Comparison of ENCODE assay signal across 1 cellular context in the genomic region with DNA sequence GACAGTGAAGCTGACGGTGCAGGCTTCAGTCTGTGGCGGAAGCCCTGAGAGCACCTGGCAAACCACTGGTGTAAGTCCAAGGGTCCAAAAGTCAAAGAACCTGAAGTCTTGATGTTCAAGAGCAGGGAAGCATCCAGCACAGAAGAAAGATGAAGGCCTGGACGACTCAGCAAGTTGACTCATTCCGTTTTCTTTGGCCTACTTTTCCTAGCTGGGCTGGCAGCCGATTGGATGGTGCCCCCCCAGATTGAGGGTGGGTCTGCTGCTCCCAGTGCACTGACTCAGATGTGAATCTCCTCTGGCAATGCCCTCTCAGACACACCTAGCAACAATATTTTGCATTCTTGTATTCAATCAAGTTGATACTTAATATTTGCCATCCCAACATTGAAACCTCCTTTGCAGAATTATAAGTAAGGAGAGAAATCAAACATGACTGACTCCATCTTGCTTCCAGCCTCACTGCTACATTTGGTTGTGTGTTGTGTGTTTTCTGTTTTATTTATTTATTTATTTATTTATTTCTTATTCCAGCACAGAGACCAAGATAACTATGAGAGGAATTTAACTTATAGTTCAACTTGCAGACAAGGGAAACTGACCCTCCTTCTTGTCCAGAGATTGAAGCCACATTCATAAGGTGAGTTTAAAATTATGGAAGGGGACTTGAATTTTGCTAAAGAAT.
TF ChIP-seq lines count a peak whose summit lies in the region.

No MANE protein-coding gene starts in this region.

TF ChIP-seq in HepG2, 621 proteins besides CTCF, POLR2A, EP300 and RAD21:
- TF ChIP-seq KDM3A (CRISPR knock-in tag; IDR thresholded peaks at IDR 0.05; ENCODE audit: low read depth): no peak
- TF ChIP-seq, protein P1, sequence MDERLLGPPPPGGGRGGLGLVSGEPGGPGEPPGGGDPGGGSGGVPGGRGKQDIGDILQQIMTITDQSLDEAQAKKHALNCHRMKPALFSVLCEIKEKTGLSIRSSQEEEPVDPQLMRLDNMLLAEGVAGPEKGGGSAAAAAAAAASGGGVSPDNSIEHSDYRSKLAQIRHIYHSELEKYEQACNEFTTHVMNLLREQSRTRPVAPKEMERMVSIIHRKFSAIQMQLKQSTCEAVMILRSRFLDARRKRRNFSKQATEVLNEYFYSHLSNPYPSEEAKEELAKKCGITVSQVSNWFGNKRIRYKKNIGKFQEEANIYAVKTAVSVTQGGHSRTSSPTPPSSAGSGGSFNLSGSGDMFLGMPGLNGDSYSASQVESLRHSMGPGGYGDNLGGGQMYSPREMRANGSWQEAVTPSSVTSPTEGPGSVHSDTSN (CRISPR knock-in tag; IDR thresholded peaks at IDR 0.05): no peak
- TF ChIP-seq ZNF124 (CRISPR knock-in tag; IDR thresholded peaks at IDR 0.05): no peak
- TF ChIP-seq, protein P2, sequence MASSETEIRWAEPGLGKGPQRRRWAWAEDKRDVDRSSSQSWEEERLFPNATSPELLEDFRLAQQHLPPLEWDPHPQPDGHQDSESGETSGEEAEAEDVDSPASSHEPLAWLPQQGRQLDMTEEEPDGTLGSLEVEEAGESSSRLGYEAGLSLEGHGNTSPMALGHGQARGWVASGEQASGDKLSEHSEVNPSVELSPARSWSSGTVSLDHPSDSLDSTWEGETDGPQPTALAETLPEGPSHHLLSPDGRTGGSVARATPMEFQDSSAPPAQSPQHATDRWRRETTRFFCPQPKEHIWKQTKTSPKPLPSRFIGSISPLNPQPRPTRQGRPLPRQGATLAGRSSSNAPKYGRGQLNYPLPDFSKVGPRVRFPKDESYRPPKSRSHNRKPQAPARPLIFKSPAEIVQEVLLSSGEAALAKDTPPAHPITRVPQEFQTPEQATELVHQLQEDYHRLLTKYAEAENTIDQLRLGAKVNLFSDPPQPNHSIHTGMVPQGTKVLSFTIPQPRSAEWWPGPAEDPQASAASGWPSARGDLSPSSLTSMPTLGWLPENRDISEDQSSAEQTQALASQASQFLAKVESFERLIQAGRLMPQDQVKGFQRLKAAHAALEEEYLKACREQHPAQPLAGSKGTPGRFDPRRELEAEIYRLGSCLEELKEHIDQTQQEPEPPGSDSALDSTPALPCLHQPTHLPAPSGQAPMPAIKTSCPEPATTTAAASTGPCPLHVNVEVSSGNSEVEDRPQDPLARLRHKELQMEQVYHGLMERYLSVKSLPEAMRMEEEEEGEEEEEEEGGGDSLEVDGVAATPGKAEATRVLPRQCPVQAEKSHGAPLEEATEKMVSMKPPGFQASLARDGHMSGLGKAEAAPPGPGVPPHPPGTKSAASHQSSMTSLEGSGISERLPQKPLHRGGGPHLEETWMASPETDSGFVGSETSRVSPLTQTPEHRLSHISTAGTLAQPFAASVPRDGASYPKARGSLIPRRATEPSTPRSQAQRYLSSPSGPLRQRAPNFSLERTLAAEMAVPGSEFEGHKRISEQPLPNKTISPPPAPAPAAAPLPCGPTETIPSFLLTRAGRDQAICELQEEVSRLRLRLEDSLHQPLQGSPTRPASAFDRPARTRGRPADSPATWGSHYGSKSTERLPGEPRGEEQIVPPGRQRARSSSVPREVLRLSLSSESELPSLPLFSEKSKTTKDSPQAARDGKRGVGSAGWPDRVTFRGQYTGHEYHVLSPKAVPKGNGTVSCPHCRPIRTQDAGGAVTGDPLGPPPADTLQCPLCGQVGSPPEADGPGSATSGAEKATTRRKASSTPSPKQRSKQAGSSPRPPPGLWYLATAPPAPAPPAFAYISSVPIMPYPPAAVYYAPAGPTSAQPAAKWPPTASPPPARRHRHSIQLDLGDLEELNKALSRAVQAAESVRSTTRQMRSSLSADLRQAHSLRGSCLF (CRISPR knock-in tag; IDR thresholded peaks at IDR 0.05; ENCODE audit: borderline replicate concordance): no peak
- no peak for TF ChIP-seq ZNF572 (CRISPR knock-in tag; IDR thresholded peaks at IDR 0.05)
- TF ChIP-seq, protein P3, sequence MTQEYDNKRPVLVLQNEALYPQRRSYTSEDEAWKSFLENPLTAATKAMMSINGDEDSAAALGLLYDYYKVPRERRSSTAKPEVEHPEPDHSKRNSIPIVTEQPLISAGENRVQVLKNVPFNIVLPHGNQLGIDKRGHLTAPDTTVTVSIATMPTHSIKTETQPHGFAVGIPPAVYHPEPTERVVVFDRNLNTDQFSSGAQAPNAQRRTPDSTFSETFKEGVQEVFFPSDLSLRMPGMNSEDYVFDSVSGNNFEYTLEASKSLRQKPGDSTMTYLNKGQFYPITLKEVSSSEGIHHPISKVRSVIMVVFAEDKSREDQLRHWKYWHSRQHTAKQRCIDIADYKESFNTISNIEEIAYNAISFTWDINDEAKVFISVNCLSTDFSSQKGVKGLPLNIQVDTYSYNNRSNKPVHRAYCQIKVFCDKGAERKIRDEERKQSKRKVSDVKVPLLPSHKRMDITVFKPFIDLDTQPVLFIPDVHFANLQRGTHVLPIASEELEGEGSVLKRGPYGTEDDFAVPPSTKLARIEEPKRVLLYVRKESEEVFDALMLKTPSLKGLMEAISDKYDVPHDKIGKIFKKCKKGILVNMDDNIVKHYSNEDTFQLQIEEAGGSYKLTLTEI (CRISPR knock-in tag; conservative IDR thresholded peaks at IDR 0.05): no peak
- no peak for TF ChIP-seq CHD2 (IDR thresholded peaks at IDR 0.05; ENCODE audit: low read depth, low read length)
- TF ChIP-seq ZNF33A (CRISPR knock-in tag; IDR thresholded peaks at IDR 0.05; ENCODE audit: borderline replicate concordance): no peak
- no peak for TF ChIP-seq BRF2 (CRISPR knock-in tag; IDR thresholded peaks at IDR 0.05)
- no peak for TF ChIP-seq MXD3 (CRISPR knock-in tag; IDR thresholded peaks at IDR 0.05)
- no peak for TF ChIP-seq ZNF224 (CRISPR knock-in tag; IDR thresholded peaks at IDR 0.05)
- no peak for TF ChIP-seq ARID2 (CRISPR knock-in tag; IDR thresholded peaks at IDR 0.05; ENCODE audit: borderline replicate concordance)
- TF ChIP-seq, protein P4, sequence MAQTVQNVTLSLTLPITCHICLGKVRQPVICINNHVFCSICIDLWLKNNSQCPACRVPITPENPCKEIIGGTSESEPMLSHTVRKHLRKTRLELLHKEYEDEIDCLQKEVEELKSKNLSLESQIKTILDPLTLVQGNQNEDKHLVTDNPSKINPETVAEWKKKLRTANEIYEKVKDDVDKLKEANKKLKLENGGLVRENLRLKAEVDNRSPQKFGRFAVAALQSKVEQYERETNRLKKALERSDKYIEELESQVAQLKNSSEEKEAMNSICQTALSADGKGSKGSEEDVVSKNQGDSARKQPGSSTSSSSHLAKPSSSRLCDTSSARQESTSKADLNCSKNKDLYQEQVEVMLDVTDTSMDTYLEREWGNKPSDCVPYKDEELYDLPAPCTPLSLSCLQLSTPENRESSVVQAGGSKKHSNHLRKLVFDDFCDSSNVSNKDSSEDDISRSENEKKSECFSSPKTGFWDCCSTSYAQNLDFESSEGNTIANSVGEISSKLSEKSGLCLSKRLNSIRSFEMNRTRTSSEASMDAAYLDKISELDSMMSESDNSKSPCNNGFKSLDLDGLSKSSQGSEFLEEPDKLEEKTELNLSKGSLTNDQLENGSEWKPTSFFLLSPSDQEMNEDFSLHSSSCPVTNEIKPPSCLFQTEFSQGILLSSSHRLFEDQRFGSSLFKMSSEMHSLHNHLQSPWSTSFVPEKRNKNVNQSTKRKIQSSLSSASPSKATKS (CRISPR knock-in tag; IDR thresholded peaks at IDR 0.05): no peak
- TF ChIP-seq ZNF839 (CRISPR knock-in tag; IDR thresholded peaks at IDR 0.05; ENCODE audit: borderline replicate concordance): no peak
- no peak for TF ChIP-seq IKZF5 (CRISPR knock-in tag; IDR thresholded peaks at IDR 0.05)
- TF ChIP-seq POGZ (CRISPR knock-in tag; IDR thresholded peaks at IDR 0.05): no peak
- TF ChIP-seq, protein P5, sequence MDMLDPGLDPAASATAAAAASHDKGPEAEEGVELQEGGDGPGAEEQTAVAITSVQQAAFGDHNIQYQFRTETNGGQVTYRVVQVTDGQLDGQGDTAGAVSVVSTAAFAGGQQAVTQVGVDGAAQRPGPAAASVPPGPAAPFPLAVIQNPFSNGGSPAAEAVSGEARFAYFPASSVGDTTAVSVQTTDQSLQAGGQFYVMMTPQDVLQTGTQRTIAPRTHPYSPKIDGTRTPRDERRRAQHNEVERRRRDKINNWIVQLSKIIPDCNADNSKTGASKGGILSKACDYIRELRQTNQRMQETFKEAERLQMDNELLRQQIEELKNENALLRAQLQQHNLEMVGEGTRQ (IDR thresholded peaks at IDR 0.05; ENCODE audit: low read depth, low read length): no peak
- TF ChIP-seq, protein P5 (CRISPR knock-in tag; IDR thresholded peaks at IDR 0.05; ENCODE audit: borderline replicate concordance): no peak
- no peak for TF ChIP-seq FOSL1 (CRISPR knock-in tag; IDR thresholded peaks at IDR 0.05; ENCODE audit: borderline replicate concordance)
- TF ChIP-seq ZBTB21 (CRISPR knock-in tag; IDR thresholded peaks at IDR 0.05): no peak
- no peak for TF ChIP-seq ZNF549 (CRISPR knock-in tag; IDR thresholded peaks at IDR 0.05)
